8 cellular contexts compared by ENCODE assay signal in genomic region chr19:1651061-1651547, GRCh38. TPM values are rescaled to one million over a fixed set of nuclear protein-coding genes. Genes with fewer than 3 reads are reported as not detected.
DNase-seq lines count a peak whose midpoint lies in the region; ATAC-seq and TF ChIP-seq lines count a peak whose summit lies in the region.

No MANE protein-coding gene starts in this region.

- peaks cover 0 to 2% (median 0%) of the 10 kb centered on the region in 9 donors for H3K9me3 Mint-ChIP-seq in naive thymus-derived CD8-positive, alpha-beta T cell

- intact Hi-C loops in tibial artery (cut with DNase I; ENCODE audit: low total_unique reads), result loop anchor here (2.0 kb wide), 1 partner anchor 44 kb away; no protein-coding TSS in a partner anchor

- H3K9me3 ChIP-seq in duodenal mucosa (ENCODE audit: control insufficient read depth in 1 of 2, low read length in 2 of 2) (no peaks in the 10 kb centered on the region), tibial artery (no peaks in the 10 kb centered on the region)

- no peaks in the 10 kb centered on the region for H3K27me3 Mint-ChIP-seq in naive thymus-derived CD8-positive, alpha-beta T cell

- H3K4me3 ChIP-seq in duodenal mucosa (ENCODE audit: low read depth in 1 of 2, low read length in 2 of 2), result peak overlapping the region; percentile 57 to 61
- H3K4me3 ChIP-seq in tibial artery, result peak overlapping the region; percentile 94 to 96

- DNase-seq in NOMO-1 (lab: John Stamatoyannopoulos, UW; ENCODE audit: unreplicated experiment in 2 of 2), result peak; percentile 18 to 33
- no peak for DNase-seq in NOMO-1 treated with DMSO at 0.1 percent for 48 hours (lab: John Stamatoyannopoulos, UW; ENCODE audit: unreplicated experiment)
- peak; percentile 57 to 60 for DNase-seq in activated CD4-positive, alpha-beta T cell treated with anti-CD3 and anti-CD28 coated beads for 4 hours
- DNase-seq in naive thymus-derived CD8-positive, alpha-beta T cell, result peak; percentile 37 to 85 (median 82)
- DNase-seq in tibial artery, result no peak
- DNase-seq in NCI-H1092 (lab: John Stamatoyannopoulos, UW), result no peak

- H3K9ac ChIP-seq in duodenal mucosa (ENCODE audit: low read depth in 1 of 2, low read length in 2 of 2), result peak overlapping the region; percentile 46 to 47

- peaks cover 0 to 3% of the 10 kb centered on the region in 2 donors for H3K4me1 ChIP-seq in duodenal mucosa (ENCODE audit: control insufficient read depth in 1 of 2, insufficient read depth in 2 of 2, low read length in 2 of 2)
- H3K4me1 ChIP-seq in tibial artery, result peaks cover 0 to 56% (median 34%) of the 10 kb centered on the region in 4 donors

- H3K4me3 Mint-ChIP-seq in naive thymus-derived CD8-positive, alpha-beta T cell, result peak overlapping the region; percentile 87 to 97 (median 92)

- H3K4me1 Mint-ChIP-seq in naive thymus-derived CD8-positive, alpha-beta T cell, result peaks cover 10 to 36% (median 16%) of the 10 kb centered on the region in 4 donors

- H3K36me3 ChIP-seq in duodenal mucosa (ENCODE audit: control insufficient read depth in 1 of 2, insufficient read depth in 2 of 2, low read length in 2 of 2), result peaks cover 0 to 21% of the 10 kb centered on the region in 2 donors
- peaks cover 4 to 25% (median 5%) of the 10 kb centered on the region in 3 donors for H3K36me3 ChIP-seq in tibial artery

- H3K27me3 ChIP-seq in duodenal mucosa (ENCODE audit: control insufficient read depth in 1 of 2, insufficient read depth in 2 of 2, low read length in 2 of 2) (no peaks in the 10 kb centered on the region), tibial artery (peaks cover 0 to 3% of the 10 kb centered on the region in 2 donors)

- H3K27ac Mint-ChIP-seq in naive thymus-derived CD8-positive, alpha-beta T cell, result peak overlapping the region; percentile 86 to 98 (median 96)

- no peak for TF ChIP-seq CTCF in tibial artery (IDR thresholded peaks at IDR 0.05)

- peaks cover 0 to 18% (median 0%) of the 10 kb centered on the region in 3 donors for H3K36me3 Mint-ChIP-seq in naive thymus-derived CD8-positive, alpha-beta T cell

- H3K27ac ChIP-seq in duodenal mucosa (ENCODE audit: low read depth, low read length) (no peak overlapping the region), tibial artery (peak overlapping the region; percentile 76 to 80)

- POLR2A ChIA-PET in naive thymus-derived CD8-positive, alpha-beta T cell (lab: Charles Lee), result interaction anchor here (0.6 to 4.3 kb wide), 8 partner anchors 11 to 76 kb away, joined by 3 to 37 read pairs (median 4); partner anchors contain the start of genes MBD3 and UQCR11

- peak; percentile 29 to 41 for ATAC-seq in naive thymus-derived CD8-positive, alpha-beta T cell
- no peak for ATAC-seq in HG03196 (IDR thresholded peaks at IDR 0.05; ENCODE audit: unreplicated experiment)

RNA-seq across cellular contexts. Expression of gene TCF3, which starts 1.3 kb away (rescaled TPM):
- total RNA-seq in naive thymus-derived CD8-positive, alpha-beta T cell, result 100 to 1,000 TPM in 1 of 2 experiments, 10 to 100 TPM in 1; 97.4 to 102 TPM
- polyA plus RNA-seq in naive thymus-derived CD8-positive, alpha-beta T cell, result 10 to 100 TPM in 2 of 3 donors, 1 to 10 TPM in 1; 7.8 to 33.0 (median 13.0) TPM

RNA-seq across cellular contexts. Expression of gene UQCR11, which starts 45.8 kb away (rescaled TPM):
- total RNA-seq in naive thymus-derived CD8-positive, alpha-beta T cell, result 100 to 1,000 TPM; 130 to 132 TPM
- polyA plus RNA-seq in naive thymus-derived CD8-positive, alpha-beta T cell, result 100 to 1,000 TPM; 545 to 646 (median 558) TPM

RNA-seq across cellular contexts. Expression of gene MBD3, which starts 58.4 kb away (rescaled TPM):
- total RNA-seq in naive thymus-derived CD8-positive, alpha-beta T cell, result 10 to 100 TPM; 74.2 to 77.4 TPM
- polyA plus RNA-seq in naive thymus-derived CD8-positive, alpha-beta T cell, result 10 to 100 TPM in 2 of 3 donors, 1 to 10 TPM in 1; 9.6 to 23.5 (median 12.8) TPM

Comparison
In these comparisons a context has a peak if more than half of its experiments do, and no peak if none do; other contexts are left out.
1. DNase-seq: peak in NOMO-1 (2 of 2), activated CD4-positive, alpha-beta T cell treated with anti-CD3 and anti-CD28 coated beads for 4 hours (2 of 2) and naive thymus-derived CD8-positive, alpha-beta T cell (10 of 10); none in NOMO-1 treated with DMSO at 0.1 percent for 48 hours (single experiment), tibial artery (0 of 2) and NCI-H1092 (single experiment).